1 cellular context compared by ENCODE assay signal in genomic region chr2:86193901-86194567, GRCh38.
TF ChIP-seq lines count a peak whose summit lies in the region.

No MANE protein-coding gene starts in this region.

TF ChIP-seq in H1, 55 proteins besides CTCF, POLR2A, EP300 and RAD21 (continued from another document):
- TF ChIP-seq CREB1 (IDR thresholded peaks at IDR 0.05) (no peak), SP1 (IDR thresholded peaks at IDR 0.05; ENCODE audit: low read depth, low read length) (no peak), JUN (IDR thresholded peaks at IDR 0.05; ENCODE audit: low read depth, low read length) (no peak), POU5F1 (IDR thresholded peaks at IDR 0.05; ENCODE audit: low read depth, low read length) (no peak), KDM5A (IDR thresholded peaks at IDR 0.05; ENCODE audit: low read length) (no peak), ATF2 (IDR thresholded peaks at IDR 0.05; ENCODE audit: low read length) (no peak), TAF1 (IDR thresholded peaks at IDR 0.05; ENCODE audit: low read depth, low read length) (no peak), CBX5 (IDR thresholded peaks at IDR 0.05; ENCODE audit: low read depth, low read length) (no peak), JUND (IDR thresholded peaks at IDR 0.05; ENCODE audit: low read length) (no peak), SP4 (IDR thresholded peaks at IDR 0.05; ENCODE audit: low read length) (no peak), SUZ12 (IDR thresholded peaks at IDR 0.05; ENCODE audit: low read length) (no peak), GTF2F1 (IDR thresholded peaks at IDR 0.05; ENCODE audit: borderline replicate concordance, low read depth, low read length) (no peak), CBX8 (IDR thresholded peaks at IDR 0.05; ENCODE audit: borderline replicate concordance, low read depth, low read length) (no peak), RNF2 (IDR thresholded peaks at IDR 0.05; ENCODE audit: borderline replicate concordance, low read depth, low read length, missing control alignments, poor library complexity, severe bottlenecking) (no peak), BCL11A (IDR thresholded peaks at IDR 0.05; ENCODE audit: low read depth in 2 of 2, low read length in 2 of 2) (no peak)
